In the genomic region with DNA sequence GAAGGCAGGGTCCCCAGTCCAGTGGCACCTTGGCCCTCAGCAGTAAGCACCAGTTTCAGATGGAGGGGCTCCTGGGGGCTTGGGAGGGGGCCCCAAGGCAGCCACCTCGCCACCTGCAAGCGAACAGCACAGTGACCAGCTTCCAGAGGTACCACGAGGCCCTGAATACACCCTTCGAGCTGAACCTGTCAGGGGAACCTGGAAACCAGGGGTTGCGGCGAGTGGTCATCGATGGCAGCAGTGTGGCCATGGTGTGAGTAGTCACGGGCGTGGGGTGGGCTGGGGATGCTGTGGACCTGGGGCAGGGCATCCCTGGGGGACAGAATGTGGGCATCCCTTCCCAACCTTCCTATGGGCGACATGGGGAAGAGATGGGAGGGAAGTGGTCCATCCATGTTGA, we compare ENCODE assay signal across 17 cellular contexts. TPM values are rescaled to one million over a fixed set of nuclear protein-coding genes. Genes with fewer than 3 reads are reported as not detected.
DNase-seq lines count a peak whose midpoint lies in the region; ATAC-seq and TF ChIP-seq lines count a peak whose summit lies in the region.
"Had no signal": no experiment of that assay in that cellular context is flagged by ENCODE, and none has a peak within 500 bp of the region (broad histone marks: within the 10 kb centered on the region; RNA-seq: fewer than 3 reads in every experiment).

No MANE protein-coding gene starts in this region.

- H3K36me3 ChIP-seq in H7 (replicated peaks; ENCODE audit: control insufficient read depth, insufficient read depth, low read length) (peaks cover 3% of the 10 kb centered on the region), OCI-LY1 (ENCODE audit: insufficient read depth, low read length) (no peaks in the 10 kb centered on the region), stomach (peaks cover 0 to 79% (median 69%) of the 10 kb centered on the region in 4 donors), upper lobe of right lung (peaks cover 15% of the 10 kb centered on the region), tibial artery (peaks cover 5 to 59% (median 42%) of the 10 kb centered on the region in 3 donors)

- TF ChIP-seq CTCF in OCI-LY1 (IDR thresholded peaks at IDR 0.05; ENCODE audit: low read length) = no peak
- TF ChIP-seq CTCF in stomach (IDR thresholded peaks at IDR 0.05) = no peak
- TF ChIP-seq CTCF in upper lobe of right lung (IDR thresholded peaks at IDR 0.05) = no peak
- TF ChIP-seq CTCF in tibial artery (IDR thresholded peaks at IDR 0.05) = no peak

- ATAC-seq in upper lobe of right lung = no peak
- ATAC-seq: GM12878, GM23338 had no signal

- no peaks in the 10 kb centered on the region for H3K79me2 ChIP-seq in OCI-LY1 (ENCODE audit: insufficient read depth, low read length)

- H3K27ac ChIP-seq in OCI-LY1 (ENCODE audit: low read depth, low read length, poor library complexity, severe bottlenecking) = peak overlapping the region; percentile 61
- H3K27ac ChIP-seq in stomach = no peak overlapping the region
- no peak overlapping the region for H3K27ac ChIP-seq in upper lobe of right lung
- no peak overlapping the region for H3K27ac ChIP-seq in tibial artery

- intact Hi-C loops in stomach (cut with DNase I; ENCODE audit: low total_unique reads) = no loop called here
- intact Hi-C loops in upper lobe of right lung (cut with DNase I) = no loop called here
- intact Hi-C loops in tibial artery (cut with DNase I; ENCODE audit: low total_unique reads) = no loop called here

- no peaks in the 10 kb centered on the region for H4K20me1 ChIP-seq in OCI-LY1 (ENCODE audit: insufficient read depth, low read length)

- peak; percentile 16 for DNase-seq in H7
- DNase-seq in stomach = peak; percentile 9
- no peak for DNase-seq in RPMI8226
- DNase-seq in upper lobe of right lung = no peak
- DNase-seq in tibial artery = no peak
- DNase-seq: CD4-positive, alpha-beta T cell; CD8-positive, alpha-beta memory T cell; DMS 273 treated with DMSO at 0.1 percent for 48 hours; DMS79; EL; GDM1; HCEC 1CT had no signal

- H3K9ac ChIP-seq in OCI-LY1 (ENCODE audit: low read length) = no peak overlapping the region

- H3K4me1 ChIP-seq in OCI-LY1 (ENCODE audit: insufficient read depth, low read length, severe bottlenecking) = peaks cover 28% of the 10 kb centered on the region
- peaks cover 0 to 8% (median 6%) of the 10 kb centered on the region in 4 donors for H3K4me1 ChIP-seq in stomach
- no peaks in the 10 kb centered on the region for H3K4me1 ChIP-seq in upper lobe of right lung
- no peaks in the 10 kb centered on the region for H3K4me1 ChIP-seq in tibial artery

- no peaks in the 10 kb centered on the region for H3F3A ChIP-seq in OCI-LY1 (ENCODE audit: insufficient read depth, low read length)

- no peak overlapping the region for H3K4me2 ChIP-seq in OCI-LY1 (ENCODE audit: low read length)
- H3K4me2 ChIP-seq: GM23338 had no signal

- H3K9me3 ChIP-seq in OCI-LY1 (ENCODE audit: low read length) (no peaks in the 10 kb centered on the region), stomach (no peaks in the 10 kb centered on the region), upper lobe of right lung (no peaks in the 10 kb centered on the region), tibial artery (no peaks in the 10 kb centered on the region)

- H3K4me3 ChIP-seq in H7 (ENCODE audit: insufficient read depth, low read depth, low read length) (no peak overlapping the region), OCI-LY1 (ENCODE audit: low read depth, low read length, poor library complexity, severe bottlenecking) (no peak overlapping the region), stomach (no peak overlapping the region), upper lobe of right lung (no peak overlapping the region), tibial artery (no peak overlapping the region)
- H3K4me3 ChIP-seq: GM12878, GM23338 had no signal

- WGBS in stomach, 5 donors = 93 to 97% (median 96%) methylated on average over 4 to 10 of the region's 10 CpGs

- no peaks in the 10 kb centered on the region for H3K27me3 ChIP-seq in H7 (ENCODE audit: control insufficient read depth, insufficient read depth, low read length)
- no peaks in the 10 kb centered on the region for H3K27me3 ChIP-seq in OCI-LY1 (ENCODE audit: insufficient read depth, low read length)
- H3K27me3 ChIP-seq in stomach = no peaks in the 10 kb centered on the region
- H3K27me3 ChIP-seq in upper lobe of right lung = no peaks in the 10 kb centered on the region
- no peaks in the 10 kb centered on the region for H3K27me3 ChIP-seq in tibial artery

- no peak for TF ChIP-seq POLR2A in stomach (IDR thresholded peaks at IDR 0.05)

- H3K9me2 ChIP-seq in OCI-LY1 (ENCODE audit: low read depth, low read length) = no peaks in the 10 kb centered on the region

- no peak overlapping the region for H2AFZ ChIP-seq in OCI-LY1 (ENCODE audit: low read length)
- H2AFZ ChIP-seq: GM23338 had no signal

- TF ChIP-seq EP300 in stomach (IDR thresholded peaks at IDR 0.05) = no peak

RNA-seq across cellular contexts. Expression of a gene that starts 11.2 kb away (rescaled TPM):
- 3.6 and 6.1 TPM in 2 replicates for total RNA-seq in H7 (2014; rRNA removed; shearing (Covaris generic))
- 10 to 100 TPM in 2 of 5 donors, 1 to 10 TPM in 3; 2.9 to 16.0 (median 8.1) TPM for total RNA-seq in stomach
- polyA plus RNA-seq in stomach = 1 to 10 TPM; 2.3 to 3.3 (median 2.3) TPM
- 16.6 TPM for total RNA-seq in upper lobe of right lung
- polyA plus RNA-seq: CD8-positive, alpha-beta memory T cell had no signal

RNA-seq across cellular contexts. Expression of a gene that starts 19.5 kb away (rescaled TPM):
- total RNA-seq in H7 (2014; rRNA removed; shearing (Covaris generic)) = 0.24 and 1.5 TPM in 2 replicates
- total RNA-seq in stomach (1 to 10 TPM in 3 of 5 donors, not detected in 2; 2.0 to 4.2 (median 3.8) TPM), upper lobe of right lung (2.9 TPM)
- polyA plus RNA-seq in stomach = 1 to 10 TPM in 2 of 3 donors, under 1 TPM in 1; 0.81 to 2.1 (median 1.4) TPM
- total RNA-seq: A172 had no signal
- polyA plus RNA-seq: CD8-positive, alpha-beta memory T cell had no signal

RNA-seq across cellular contexts. Expression of a gene that starts 19.8 kb away (rescaled TPM):
- total RNA-seq in H7 (2014; rRNA removed; shearing (Covaris generic)) = 24.8 and 27.4 TPM in 2 replicates
- total RNA-seq in stomach (100 to 1,000 TPM in 1 of 5 donors, 10 to 100 TPM in 4; 63.4 to 348 (median 77.2) TPM), upper lobe of right lung (56.2 TPM)
- 10 to 100 TPM; 13.9 to 23.4 (median 22.9) TPM for polyA plus RNA-seq in stomach

RNA-seq across cellular contexts. Expression of a gene that starts 32.6 kb away (rescaled TPM):
- total RNA-seq in H7 (2014; rRNA removed; shearing (Covaris generic)) = 23.5 and 26.7 TPM in 2 replicates
- total RNA-seq in stomach (10 to 100 TPM; 10.8 to 71.2 (median 42.4) TPM), upper lobe of right lung (61.6 TPM)
- 10 to 100 TPM; 37.0 to 64.8 (median 41.8) TPM for polyA plus RNA-seq in stomach

RNA-seq across cellular contexts. Expression of a gene that starts 42.0 kb away (rescaled TPM):
- total RNA-seq in H7 (2014; rRNA removed; shearing (Covaris generic)) = 12.2 and 28.3 TPM in 2 replicates
- total RNA-seq in stomach (10 to 100 TPM; 20.1 to 64.8 (median 33.0) TPM), upper lobe of right lung (42.5 TPM)
- 100 to 1,000 TPM in 1 of 3 donors, 10 to 100 TPM in 2; 71.4 to 119 (median 99.0) TPM for polyA plus RNA-seq in stomach
- total RNA-seq: A172; CD4-positive, alpha-beta T cell had no signal
- polyA plus RNA-seq: CD14-positive monocyte; CD8-positive, alpha-beta memory T cell had no signal

Comparison
In these comparisons a context has a peak if more than half of its experiments do, and no peak if none do; other contexts are left out.
1. DNase-seq: peak in H7 (single experiment) and stomach (single experiment); none in RPMI8226 (single experiment), upper lobe of right lung (single experiment) and tibial artery (0 of 2).